In the genomic region with DNA sequence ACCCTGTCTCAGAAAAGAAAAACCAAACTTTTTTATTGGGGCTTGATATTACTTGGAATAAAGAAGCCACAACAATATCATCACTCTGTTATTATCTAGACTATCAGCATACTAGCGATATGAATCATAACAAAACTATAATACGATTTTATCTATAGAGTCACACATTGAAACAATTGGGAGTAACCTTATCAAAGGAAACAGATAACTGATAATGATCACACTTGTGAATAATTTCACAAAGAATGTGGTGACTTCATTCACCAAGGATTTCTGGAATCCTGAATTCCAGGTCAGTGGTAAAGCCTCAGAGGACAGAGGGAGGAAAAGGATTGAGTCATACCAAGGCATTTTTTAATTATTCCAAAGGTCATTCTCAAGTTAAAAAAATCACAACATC, we compare ENCODE assay signal across 10 cellular contexts. TPM values are rescaled to one million over a fixed set of nuclear protein-coding genes. Genes with fewer than 3 reads are reported as not detected.
DNase-seq lines count a peak whose midpoint lies in the region; ATAC-seq, FAIRE-seq and TF ChIP-seq lines count a peak whose summit lies in the region.
"Had no signal": no experiment of that assay in that cellular context is flagged by ENCODE, and none has a peak within 500 bp of the region (broad histone marks: within the 10 kb centered on the region; RNA-seq: fewer than 3 reads in every experiment).

No MANE protein-coding gene starts in this region.

- peak overlapping the region; percentile 20 for H3K9ac ChIP-seq in astrocyte (ENCODE audit: low read length)

- peak overlapping the region; percentile 90 for H3K27ac ChIP-seq in astrocyte (ENCODE audit: low read depth, low read length)
- H3K27ac ChIP-seq in prostate gland: no peak overlapping the region

- H3K9me3 ChIP-seq in astrocyte (ENCODE audit: insufficient read depth, low read depth, low read length) (no peaks in the 10 kb centered on the region), prostate gland (no peaks in the 10 kb centered on the region)

- TF ChIP-seq POLR2A in prostate gland (IDR thresholded peaks at IDR 0.05): no peak

- H3K27me3 Mint-ChIP-seq in astrocyte (ENCODE audit: low read depth, unreplicated experiment): no peaks in the 10 kb centered on the region
- H3K27me3 Mint-ChIP-seq: activated naive CD8-positive, alpha-beta T cell treated with anti-CD3 and anti-CD28 coated beads for 36 hours had no signal

- DNase-seq in A172 (ENCODE audit: low spot score) (peak; percentile 96), HS-27A (ENCODE audit: low read depth) (peak; percentile 77), astrocyte (ENCODE audit: low read depth) (peak; percentile 93), iPS DF 19.7 (ENCODE audit: low read depth, low spot score) (peak; percentile 59), prostate gland (ENCODE audit: low spot score) (no peak), anterior cingulate cortex (lab: John Stamatoyannopoulos, UW) (no peak)
- no peak for DNase-seq in stimulated activated CD4-positive, alpha-beta T cell treated with anti-CD3 and anti-CD28 coated beads, Interleukin-2, amount 100 ng/mL, for 48 hours
- DNase-seq: activated naive CD8-positive, alpha-beta T cell treated with anti-CD3 and anti-CD28 coated beads for 36 hours; stimulated activated CD4-positive, alpha-beta T cell treated with anti-CD3 and anti-CD28 coated beads, Interleukin-2, amount 100 ng/mL, for 24 hours had no signal

- no peak for ATAC-seq in GM21723 (IDR thresholded peaks at IDR 0.05; ENCODE audit: unreplicated experiment)

- WGBS in prostate gland: 53% methylated on average over 2 of the region's 2 CpGs

- no peaks in the 10 kb centered on the region for H3K79me2 ChIP-seq in astrocyte (ENCODE audit: insufficient read depth, low read length)

- H3K4me3 Mint-ChIP-seq in astrocyte (ENCODE audit: unreplicated experiment): no peak overlapping the region
- H3K4me3 Mint-ChIP-seq: activated naive CD8-positive, alpha-beta T cell treated with anti-CD3 and anti-CD28 coated beads for 36 hours had no signal

- no peaks in the 10 kb centered on the region for H3K36me3 ChIP-seq in astrocyte (ENCODE audit: insufficient read depth, low read length)
- no peaks in the 10 kb centered on the region for H3K36me3 ChIP-seq in prostate gland

- intact Hi-C loops in prostate gland (cut with DNase I): no loop called here

- H3K27ac Mint-ChIP-seq in astrocyte (ENCODE audit: unreplicated experiment): peak overlapping the region; percentile 99

- H3K27me3 ChIP-seq in astrocyte (ENCODE audit: insufficient read depth, low read length) (no peaks in the 10 kb centered on the region), prostate gland (replicated peaks; ENCODE audit: insufficient read depth) (no peaks in the 10 kb centered on the region)

- H3K4me3 ChIP-seq in astrocyte (ENCODE audit: insufficient read depth, low read depth, low read length) (no peak overlapping the region), prostate gland (no peak overlapping the region)

- FAIRE-seq in astrocyte (lab: Jason Lieb, UNC): peak; percentile 86

- H3K4me1 Mint-ChIP-seq in astrocyte (ENCODE audit: low read depth, unreplicated experiment): peaks cover 53% of the 10 kb centered on the region

- peaks cover 60% of the 10 kb centered on the region for H3K4me1 ChIP-seq in astrocyte (ENCODE audit: insufficient read depth, low read length)
- H3K4me1 ChIP-seq in prostate gland (replicated peaks): no peaks in the 10 kb centered on the region

- no peaks in the 10 kb centered on the region for H3K36me3 Mint-ChIP-seq in astrocyte (ENCODE audit: low read depth, unreplicated experiment)

- H2AFZ ChIP-seq in astrocyte (ENCODE audit: low read depth, low read length): no peak overlapping the region

- TF ChIP-seq CTCF in astrocyte (IDR thresholded peaks at IDR 0.05; ENCODE audit: insufficient read depth, low read depth, low read length): no peak
- TF ChIP-seq CTCF in prostate gland (IDR thresholded peaks at IDR 0.05): no peak

- H4K20me1 ChIP-seq in astrocyte (ENCODE audit: insufficient read depth, low read length): no peaks in the 10 kb centered on the region

- H3K9me3 Mint-ChIP-seq in astrocyte (ENCODE audit: unreplicated experiment): no peaks in the 10 kb centered on the region
- H3K9me3 Mint-ChIP-seq: activated naive CD8-positive, alpha-beta T cell treated with anti-CD3 and anti-CD28 coated beads for 36 hours had no signal

- peak overlapping the region; percentile 77 for H3K4me2 ChIP-seq in astrocyte (ENCODE audit: low read length)

RNA-seq across cellular contexts. Expression of gene NMT2, which starts 32.1 kb away (rescaled TPM):
- total RNA-seq in A172 (2014; rRNA removed; shearing (Covaris generic)): 102 and 105 TPM in 2 replicates
- total RNA-seq in astrocyte (20.9 and 22.1 TPM in 2 replicates), prostate gland (10 to 100 TPM; 18.3 to 39.6 TPM)

Comparison
In these comparisons a context has a peak if more than half of its experiments do, and no peak if none do; other contexts are left out.
1. DNase-seq: peak in A172 (single experiment), HS-27A (single experiment), astrocyte (single experiment) and iPS DF 19.7 (single experiment); none in prostate gland (single experiment), anterior cingulate cortex (0 of 58) and stimulated activated CD4-positive, alpha-beta T cell treated with anti-CD3 and anti-CD28 coated beads, Interleukin-2, amount 100 ng/mL, for 48 hours (0 of 2).